1 cellular context compared by ENCODE assay signal in genomic region chr2:43024515-43024962, GRCh38.
TF ChIP-seq lines count a peak whose summit lies in the region.

No MANE protein-coding gene starts in this region.

TF ChIP-seq in HepG2, 621 proteins besides CTCF, POLR2A, EP300 and RAD21 (continued from another document and continues in another):
- TF ChIP-seq ZNF83 (CRISPR knock-in tag; IDR thresholded peaks at IDR 0.05; ENCODE audit: borderline replicate concordance) (0 out of 2 replicates have a peak, but pooled peaks have one; percentile 79), ZNF432 (CRISPR knock-in tag; IDR thresholded peaks at IDR 0.05; ENCODE audit: borderline replicate concordance) (no peak), ZNF251 (CRISPR knock-in tag; IDR thresholded peaks at IDR 0.05) (no peak), REST (IDR thresholded peaks at IDR 0.05; ENCODE audit: borderline replicate concordance in 1 of 2, low read depth in 1 of 2, low read length in 2 of 2) (no peak), ZFP41 (CRISPR knock-in tag; IDR thresholded peaks at IDR 0.05; ENCODE audit: borderline replicate concordance) (no peak), HOXA9 (CRISPR knock-in tag; IDR thresholded peaks at IDR 0.05; ENCODE audit: borderline replicate concordance) (peak; percentile 26; the same call in 1 of the 2 replicates), ZFP82 (CRISPR knock-in tag; IDR thresholded peaks at IDR 0.05; ENCODE audit: borderline replicate concordance) (no peak), ELF4 (CRISPR knock-in tag; IDR thresholded peaks at IDR 0.05; ENCODE audit: borderline replicate concordance) (no peak), GPN1 (CRISPR knock-in tag; IDR thresholded peaks at IDR 0.05; ENCODE audit: borderline replicate concordance) (no peak), SALL2 (CRISPR knock-in tag; IDR thresholded peaks at IDR 0.05) (no peak), ARNTL (CRISPR knock-in tag; IDR thresholded peaks at IDR 0.05) (0 out of 2 replicates have a peak, but pooled peaks have one; percentile 52), ZNF552 (CRISPR knock-in tag; IDR thresholded peaks at IDR 0.05; ENCODE audit: borderline replicate concordance) (no peak), FUBP1 (CRISPR knock-in tag; IDR thresholded peaks at IDR 0.05; ENCODE audit: borderline replicate concordance) (no peak), ZBTB20 (CRISPR knock-in tag; IDR thresholded peaks at IDR 0.05; ENCODE audit: borderline replicate concordance, low read depth) (no peak), ZFP90 (CRISPR knock-in tag; IDR thresholded peaks at IDR 0.05; ENCODE audit: borderline replicate concordance) (no peak), ZNF816 (CRISPR knock-in tag; IDR thresholded peaks at IDR 0.05; ENCODE audit: borderline replicate concordance) (no peak), ERF (CRISPR knock-in tag; IDR thresholded peaks at IDR 0.05) (peak; percentile 49; the same call in 1 of the 2 replicates), MXI1 (IDR thresholded peaks at IDR 0.05; ENCODE audit: borderline replicate concordance, low read depth, low read length) (no peak), TMF1 (CRISPR knock-in tag; IDR thresholded peaks at IDR 0.05; ENCODE audit: low read depth) (no peak), ADNP (CRISPR knock-in tag; IDR thresholded peaks at IDR 0.05) (no peak), HNRNPL (IDR thresholded peaks at IDR 0.05; ENCODE audit: low read depth, low read length) (0 out of 2 replicates have a peak, but pooled peaks have one; percentile 68), E2F2 (CRISPR knock-in tag; IDR thresholded peaks at IDR 0.05; ENCODE audit: borderline replicate concordance) (no peak), ZNF616 (CRISPR knock-in tag; IDR thresholded peaks at IDR 0.05; ENCODE audit: low read depth) (no peak), ARID2 (CRISPR knock-in tag; IDR thresholded peaks at IDR 0.05; ENCODE audit: borderline replicate concordance) (no peak), ZNF441 (CRISPR knock-in tag; IDR thresholded peaks at IDR 0.05; ENCODE audit: borderline replicate concordance) (no peak), HBP1 (CRISPR knock-in tag; IDR thresholded peaks at IDR 0.05; ENCODE audit: low read depth) (0 out of 2 replicates have a peak, but pooled peaks have one; percentile 59), TBP (CRISPR knock-in tag; IDR thresholded peaks at IDR 0.05) (no peak), FOXO4 (CRISPR knock-in tag; conservative IDR thresholded peaks at IDR 0.05) (no peak), ZNF773 (CRISPR knock-in tag; IDR thresholded peaks at IDR 0.05; ENCODE audit: borderline replicate concordance) (no peak), ISL2 (CRISPR knock-in tag; IDR thresholded peaks at IDR 0.05) (no peak), ZFAT (CRISPR knock-in tag; conservative IDR thresholded peaks at IDR 0.05) (no peak), SAFB2 (CRISPR knock-in tag; IDR thresholded peaks at IDR 0.05; ENCODE audit: borderline replicate concordance, low read depth) (no peak), PAF1 (CRISPR knock-in tag; IDR thresholded peaks at IDR 0.05) (no peak), ASH2L (IDR thresholded peaks at IDR 0.05; ENCODE audit: insufficient read length, low read depth, low read length) (no peak), SCMH1 (CRISPR knock-in tag; IDR thresholded peaks at IDR 0.05; ENCODE audit: borderline replicate concordance) (no peak), NRL (CRISPR knock-in tag; IDR thresholded peaks at IDR 0.05; ENCODE audit: borderline replicate concordance) (0 out of 2 replicates have a peak, but pooled peaks have one; percentile 72), HIVEP1 (CRISPR knock-in tag; IDR thresholded peaks at IDR 0.05) (no peak), ZMYM3 (CRISPR knock-in tag; IDR thresholded peaks at IDR 0.05) (peak; percentile 63; the same call in 1 of the 2 replicates), ZNF317 (CRISPR knock-in tag; IDR thresholded peaks at IDR 0.05) (no peak)
- TF ChIP-seq, protein P1, sequence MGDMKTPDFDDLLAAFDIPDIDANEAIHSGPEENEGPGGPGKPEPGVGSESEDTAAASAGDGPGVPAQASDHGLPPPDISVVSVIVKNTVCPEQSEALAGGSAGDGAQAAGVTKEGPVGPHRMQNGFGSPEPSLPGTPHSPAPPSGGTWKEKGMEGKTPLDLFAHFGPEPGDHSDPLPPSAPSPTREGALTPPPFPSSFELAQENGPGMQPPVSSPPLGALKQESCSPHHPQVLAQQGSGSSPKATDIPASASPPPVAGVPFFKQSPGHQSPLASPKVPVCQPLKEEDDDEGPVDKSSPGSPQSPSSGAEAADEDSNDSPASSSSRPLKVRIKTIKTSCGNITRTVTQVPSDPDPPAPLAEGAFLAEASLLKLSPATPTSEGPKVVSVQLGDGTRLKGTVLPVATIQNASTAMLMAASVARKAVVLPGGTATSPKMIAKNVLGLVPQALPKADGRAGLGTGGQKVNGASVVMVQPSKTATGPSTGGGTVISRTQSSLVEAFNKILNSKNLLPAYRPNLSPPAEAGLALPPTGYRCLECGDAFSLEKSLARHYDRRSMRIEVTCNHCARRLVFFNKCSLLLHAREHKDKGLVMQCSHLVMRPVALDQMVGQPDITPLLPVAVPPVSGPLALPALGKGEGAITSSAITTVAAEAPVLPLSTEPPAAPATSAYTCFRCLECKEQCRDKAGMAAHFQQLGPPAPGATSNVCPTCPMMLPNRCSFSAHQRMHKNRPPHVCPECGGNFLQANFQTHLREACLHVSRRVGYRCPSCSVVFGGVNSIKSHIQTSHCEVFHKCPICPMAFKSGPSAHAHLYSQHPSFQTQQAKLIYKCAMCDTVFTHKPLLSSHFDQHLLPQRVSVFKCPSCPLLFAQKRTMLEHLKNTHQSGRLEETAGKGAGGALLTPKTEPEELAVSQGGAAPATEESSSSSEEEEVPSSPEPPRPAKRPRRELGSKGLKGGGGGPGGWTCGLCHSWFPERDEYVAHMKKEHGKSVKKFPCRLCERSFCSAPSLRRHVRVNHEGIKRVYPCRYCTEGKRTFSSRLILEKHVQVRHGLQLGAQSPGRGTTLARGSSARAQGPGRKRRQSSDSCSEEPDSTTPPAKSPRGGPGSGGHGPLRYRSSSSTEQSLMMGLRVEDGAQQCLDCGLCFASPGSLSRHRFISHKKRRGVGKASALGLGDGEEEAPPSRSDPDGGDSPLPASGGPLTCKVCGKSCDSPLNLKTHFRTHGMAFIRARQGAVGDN (CRISPR knock-in tag; IDR thresholded peaks at IDR 0.05): peak; percentile 82
- TF ChIP-seq, protein P2, sequence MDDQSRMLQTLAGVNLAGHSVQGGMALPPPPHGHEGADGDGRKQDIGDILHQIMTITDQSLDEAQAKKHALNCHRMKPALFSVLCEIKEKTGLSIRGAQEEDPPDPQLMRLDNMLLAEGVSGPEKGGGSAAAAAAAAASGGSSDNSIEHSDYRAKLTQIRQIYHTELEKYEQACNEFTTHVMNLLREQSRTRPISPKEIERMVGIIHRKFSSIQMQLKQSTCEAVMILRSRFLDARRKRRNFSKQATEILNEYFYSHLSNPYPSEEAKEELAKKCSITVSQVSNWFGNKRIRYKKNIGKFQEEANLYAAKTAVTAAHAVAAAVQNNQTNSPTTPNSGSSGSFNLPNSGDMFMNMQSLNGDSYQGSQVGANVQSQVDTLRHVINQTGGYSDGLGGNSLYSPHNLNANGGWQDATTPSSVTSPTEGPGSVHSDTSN (CRISPR knock-in tag; IDR thresholded peaks at IDR 0.05; ENCODE audit: borderline replicate concordance): no peak
- TF ChIP-seq, protein P3, sequence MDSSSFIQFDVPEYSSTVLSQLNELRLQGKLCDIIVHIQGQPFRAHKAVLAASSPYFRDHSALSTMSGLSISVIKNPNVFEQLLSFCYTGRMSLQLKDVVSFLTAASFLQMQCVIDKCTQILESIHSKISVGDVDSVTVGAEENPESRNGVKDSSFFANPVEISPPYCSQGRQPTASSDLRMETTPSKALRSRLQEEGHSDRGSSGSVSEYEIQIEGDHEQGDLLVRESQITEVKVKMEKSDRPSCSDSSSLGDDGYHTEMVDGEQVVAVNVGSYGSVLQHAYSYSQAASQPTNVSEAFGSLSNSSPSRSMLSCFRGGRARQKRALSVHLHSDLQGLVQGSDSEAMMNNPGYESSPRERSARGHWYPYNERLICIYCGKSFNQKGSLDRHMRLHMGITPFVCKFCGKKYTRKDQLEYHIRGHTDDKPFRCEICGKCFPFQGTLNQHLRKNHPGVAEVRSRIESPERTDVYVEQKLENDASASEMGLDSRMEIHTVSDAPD (CRISPR knock-in tag; IDR thresholded peaks at IDR 0.05): no peak
- TF ChIP-seq, protein P4, sequence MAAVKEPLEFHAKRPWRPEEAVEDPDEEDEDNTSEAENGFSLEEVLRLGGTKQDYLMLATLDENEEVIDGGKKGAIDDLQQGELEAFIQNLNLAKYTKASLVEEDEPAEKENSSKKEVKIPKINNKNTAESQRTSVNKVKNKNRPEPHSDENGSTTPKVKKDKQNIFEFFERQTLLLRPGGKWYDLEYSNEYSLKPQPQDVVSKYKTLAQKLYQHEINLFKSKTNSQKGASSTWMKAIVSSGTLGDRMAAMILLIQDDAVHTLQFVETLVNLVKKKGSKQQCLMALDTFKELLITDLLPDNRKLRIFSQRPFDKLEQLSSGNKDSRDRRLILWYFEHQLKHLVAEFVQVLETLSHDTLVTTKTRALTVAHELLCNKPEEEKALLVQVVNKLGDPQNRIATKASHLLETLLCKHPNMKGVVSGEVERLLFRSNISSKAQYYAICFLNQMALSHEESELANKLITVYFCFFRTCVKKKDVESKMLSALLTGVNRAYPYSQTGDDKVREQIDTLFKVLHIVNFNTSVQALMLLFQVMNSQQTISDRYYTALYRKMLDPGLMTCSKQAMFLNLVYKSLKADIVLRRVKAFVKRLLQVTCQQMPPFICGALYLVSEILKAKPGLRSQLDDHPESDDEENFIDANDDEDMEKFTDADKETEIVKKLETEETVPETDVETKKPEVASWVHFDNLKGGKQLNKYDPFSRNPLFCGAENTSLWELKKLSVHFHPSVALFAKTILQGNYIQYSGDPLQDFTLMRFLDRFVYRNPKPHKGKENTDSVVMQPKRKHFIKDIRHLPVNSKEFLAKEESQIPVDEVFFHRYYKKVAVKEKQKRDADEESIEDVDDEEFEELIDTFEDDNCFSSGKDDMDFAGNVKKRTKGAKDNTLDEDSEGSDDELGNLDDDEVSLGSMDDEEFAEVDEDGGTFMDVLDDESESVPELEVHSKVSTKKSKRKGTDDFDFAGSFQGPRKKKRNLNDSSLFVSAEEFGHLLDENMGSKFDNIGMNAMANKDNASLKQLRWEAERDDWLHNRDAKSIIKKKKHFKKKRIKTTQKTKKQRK (IDR thresholded peaks at IDR 0.05; ENCODE audit: low read length): no peak
